In genomic region chr6:90074161-90074560, GRCh38 we compare ENCODE assay signal across 16 cellular contexts.
A peak's percentile ranks its signal among the peaks of the same experiment; 100 is the strongest.
DNase-seq lines count a peak whose midpoint lies in the region; ATAC-seq, FAIRE-seq and TF ChIP-seq lines count a peak whose summit lies in the region.
"Had no signal": no experiment of that assay in that cellular context is flagged by ENCODE, and none has a peak within 500 bp of the region (broad histone marks: within the 10 kb centered on the region; RNA-seq: fewer than 3 reads in every experiment).

No MANE protein-coding gene starts in this region.

- dilution Hi-C loops in mammary epithelial cell (cut with HindIII; ENCODE audit: low sequenced_read_pairs), result no loop called here

- no peak overlapping the region for H4K91ac ChIP-seq in trophoblast cell (ENCODE audit: low read depth, low read length)

- no peaks in the 10 kb centered on the region for H3K27me3 Mint-ChIP-seq in activated naive CD8-positive, alpha-beta T cell treated with anti-CD3 and anti-CD28 coated beads for 36 hours

- H2BK5ac ChIP-seq in trophoblast cell (ENCODE audit: low read depth, low read length, poor library complexity), result no peak overlapping the region

- peak overlapping the region; percentile 47 for H2AFZ ChIP-seq in mammary epithelial cell (ENCODE audit: low read depth, low read length)
- no peak overlapping the region for H2AFZ ChIP-seq in trophoblast cell (ENCODE audit: insufficient read depth, low read length, poor library complexity)

- H3K9me3 ChIP-seq in mammary epithelial cell (replicated peaks; ENCODE audit: insufficient read depth, low read length) (no peaks in the 10 kb centered on the region), breast epithelium (no peaks in the 10 kb centered on the region), tibial nerve (no peaks in the 10 kb centered on the region), trophoblast cell (ENCODE audit: insufficient read depth, low read depth, low read length) (no peaks in the 10 kb centered on the region), kidney (ENCODE audit: control insufficient read depth in 1 of 2, low read length in 2 of 2) (no peaks in the 10 kb centered on the region)
- H3K9me3 ChIP-seq: esophagus squamous epithelium had no signal

- intact Hi-C loops in mammary epithelial cell (cut with micrococcal nuclease), result no loop called here
- intact Hi-C loops in breast epithelium (cut with DNase I; ENCODE audit: low total_unique reads), result loop anchor here (10.0 kb wide), 1 partner anchor 401 kb away; no protein-coding TSS in a partner anchor
- intact Hi-C loops in kidney (cut with DNase I), result no loop called here

- H3K27me3 ChIP-seq in mammary epithelial cell (ENCODE audit: insufficient read depth, low read length) (no peaks in the 10 kb centered on the region), breast epithelium (no peaks in the 10 kb centered on the region), layer of hippocampus (ENCODE audit: control insufficient read depth, insufficient read depth, low read length) (no peaks in the 10 kb centered on the region), tibial nerve (no peaks in the 10 kb centered on the region), trophoblast cell (ENCODE audit: insufficient read depth, low read length) (peaks cover 2% of the 10 kb centered on the region)
- H3K27me3 ChIP-seq: esophagus squamous epithelium had no signal

- H3K36me3 ChIP-seq in mammary epithelial cell (ENCODE audit: insufficient read depth, low read length), result no peaks in the 10 kb centered on the region
- no peaks in the 10 kb centered on the region for H3K36me3 ChIP-seq in breast epithelium
- no peaks in the 10 kb centered on the region for H3K36me3 ChIP-seq in tibial nerve
- H3K36me3 ChIP-seq in trophoblast cell (ENCODE audit: control insufficient read depth in 1 of 2, insufficient read depth in 2 of 2, low read length in 2 of 2), result no peaks in the 10 kb centered on the region
- H3K36me3 ChIP-seq in kidney (ENCODE audit: control insufficient read depth in 1 of 2, insufficient read depth in 2 of 2, low read length in 2 of 2), result no peaks in the 10 kb centered on the region
- H3K36me3 ChIP-seq: esophagus squamous epithelium had no signal

- H3K27ac Mint-ChIP-seq in activated naive CD8-positive, alpha-beta T cell treated with anti-CD3 and anti-CD28 coated beads for 36 hours, result peak overlapping the region; percentile 85

- in situ Hi-C loops in mammary epithelial cell (cut with MboI; ENCODE audit: low sequenced_read_pairs in 2 of 2), result no loop called here

- no peak overlapping the region for H3K18ac ChIP-seq in trophoblast cell (ENCODE audit: low read length)

- H3K4me1 ChIP-seq in mammary epithelial cell (ENCODE audit: insufficient read depth, low read length) (peaks cover 19% of the 10 kb centered on the region), breast epithelium (no peaks in the 10 kb centered on the region), tibial nerve (peaks cover 0 to 55% (median 22%) of the 10 kb centered on the region in 4 donors), trophoblast cell (ENCODE audit: control insufficient read depth in 1 of 2, insufficient read depth in 2 of 2, low read length in 2 of 2) (peaks cover 2 to 4% of the 10 kb centered on the region in 2 experiments), kidney (ENCODE audit: control insufficient read depth in 1 of 2, insufficient read depth in 1 of 2, low read depth in 1 of 2, low read length in 2 of 2) (no peaks in the 10 kb centered on the region)

- H3K23ac ChIP-seq in trophoblast cell (ENCODE audit: low read length), result no peak overlapping the region

- H3K79me2 ChIP-seq in mammary epithelial cell (ENCODE audit: insufficient read depth, low read length) (no peaks in the 10 kb centered on the region), trophoblast cell (ENCODE audit: control insufficient read depth, insufficient read depth, low read length, poor library complexity) (no peaks in the 10 kb centered on the region)

- TF ChIP-seq CTCF in mammary epithelial cell (conservative IDR thresholded peaks at IDR 0.05 in 1 of 2, IDR thresholded peaks at IDR 0.05 in 1 of 2; ENCODE audit: extremely low read depth in 1 of 2, insufficient read depth in 1 of 2, low read depth in 1 of 2, low read length in 2 of 2) (no peak), breast epithelium (IDR thresholded peaks at IDR 0.05) (no peak), tibial nerve (IDR thresholded peaks at IDR 0.05) (no peak), kidney (IDR thresholded peaks at IDR 0.05; ENCODE audit: borderline replicate concordance, extremely low read depth, insufficient read depth) (no peak)

- H3K27ac ChIP-seq in mammary epithelial cell (ENCODE audit: insufficient read depth, low read depth, low read length) (no peak overlapping the region), breast epithelium (peak overlapping the region in 1 of 2 donors; percentile 51), layer of hippocampus (ENCODE audit: low read depth, low read length) (peak overlapping the region; percentile 74), tibial nerve (peak overlapping the region; percentile 43 to 87 (median 75)), trophoblast cell (ENCODE audit: low read depth, low read length) (no peak overlapping the region), kidney (ENCODE audit: low read depth in 2 of 2, low read length in 2 of 2) (no peak overlapping the region)
- H3K27ac ChIP-seq: esophagus squamous epithelium, KMS-11 had no signal

- H3K4me2 ChIP-seq in mammary epithelial cell (ENCODE audit: insufficient read depth, low read depth, low read length) (peak overlapping the region; percentile 66), trophoblast cell (ENCODE audit: low read length) (no peak overlapping the region)
- H3K4me2 ChIP-seq: KMS-11 had no signal

- TF ChIP-seq POLR2A in breast epithelium (IDR thresholded peaks at IDR 0.05) (no peak), tibial nerve (IDR thresholded peaks at IDR 0.05) (peak in 1 of 2 donors; percentile 24)

- peaks cover 91% of the 10 kb centered on the region for H3K36me3 Mint-ChIP-seq in activated naive CD8-positive, alpha-beta T cell treated with anti-CD3 and anti-CD28 coated beads for 36 hours

- no peak overlapping the region for H3K4ac ChIP-seq in trophoblast cell (ENCODE audit: low read depth, low read length)

- DNase-seq in mammary epithelial cell, result peak; percentile 48
- DNase-seq in breast epithelium (ENCODE audit: low spot score in 2 of 2), result no peak
- DNase-seq in activated naive CD8-positive, alpha-beta T cell treated with anti-CD3 and anti-CD28 coated beads for 36 hours, result no peak
- DNase-seq in tibial nerve (ENCODE audit: low spot score in 2 of 2), result no peak
- DNase-seq in trophoblast cell, result no peak
- no peak for DNase-seq in kidney
- DNase-seq: activated CD4-positive, alpha-beta T cell treated with anti-CD3 and anti-CD28 coated beads for 4 hours; activated gamma-delta T cell treated with Interleukin-2 at 50 U/mL for 16 hours; esophagus squamous epithelium; GOT3; mesenchymal stem cell; NCI-H2029 treated with DMSO at 0.1 percent for 48 hours; stimulated activated CD8-positive, alpha-beta memory T cell treated with anti-CD3 and anti-CD28 coated beads, Interleukin-4, amount 100 ng/mL, for 48 hours had no signal

- no peak overlapping the region for H2BK120ac ChIP-seq in trophoblast cell (ENCODE audit: insufficient read depth, low read length, poor library complexity)

- H3K9me3 Mint-ChIP-seq in activated naive CD8-positive, alpha-beta T cell treated with anti-CD3 and anti-CD28 coated beads for 36 hours, result no peaks in the 10 kb centered on the region

- H3K14ac ChIP-seq in trophoblast cell (ENCODE audit: low read length), result no peak overlapping the region

- H3K4me1 Mint-ChIP-seq in activated naive CD8-positive, alpha-beta T cell treated with anti-CD3 and anti-CD28 coated beads for 36 hours, result peaks cover 84% of the 10 kb centered on the region

- peak overlapping the region; percentile 68 for H3K4me3 Mint-ChIP-seq in activated naive CD8-positive, alpha-beta T cell treated with anti-CD3 and anti-CD28 coated beads for 36 hours

- H2AK5ac ChIP-seq in trophoblast cell (ENCODE audit: low read length), result no peak overlapping the region

- BruUV-seq in mammary epithelial cell (replicated peaks; lab: Mats Ljungman, UMichigan), result no TSS peak

- H3K79me1 ChIP-seq in trophoblast cell (ENCODE audit: low read length), result peaks cover under 1% of the 10 kb centered on the region

- H2BK12ac ChIP-seq in trophoblast cell (ENCODE audit: low read length), result no peak overlapping the region

- H4K12ac ChIP-seq in trophoblast cell (ENCODE audit: low read depth, low read length), result no peak overlapping the region

- CTCF ChIA-PET in mammary epithelial cell (lab: Charles Lee; ENCODE audit: low non-redundant PET), result no interaction called here

- H3K9ac ChIP-seq in mammary epithelial cell (ENCODE audit: insufficient read depth, low read length), result no peak overlapping the region
- H3K9ac ChIP-seq in trophoblast cell (ENCODE audit: low read length), result no peak overlapping the region
- H3K9ac ChIP-seq in kidney (ENCODE audit: low read length in 2 of 2), result no peak overlapping the region
- H3K9ac ChIP-seq: KMS-11 had no signal

- H4K20me1 ChIP-seq in mammary epithelial cell (ENCODE audit: insufficient read depth, low read length), result no peaks in the 10 kb centered on the region

- WGBS in mammary epithelial cell (ENCODE audit: low coverage, missing lambda C conversion rate), result 30% methylated on average over 3 of the region's 3 CpGs
- 44 to 53% methylated on average over 3 of the region's 3 CpGs for WGBS in tibial nerve, 2 donors
- WGBS in trophoblast cell (ENCODE audit: extremely low coverage, insufficient coverage, insufficient read length), result no CpG with 5 or more reads among the region's 3 CpGs

- no peak overlapping the region for H4K8ac ChIP-seq in trophoblast cell (ENCODE audit: low read depth, low read length)

- no peak for FAIRE-seq in kidney (lab: Jason Lieb, UNC)

- no peak for ATAC-seq in HG03039 (IDR thresholded peaks at IDR 0.05; ENCODE audit: unreplicated experiment)

- H3K4me3 ChIP-seq in mammary epithelial cell (replicated peaks in 1 of 3; ENCODE audit: insufficient read depth in 1 of 3, low read depth in 2 of 3, low read length in 3 of 3) (no peak overlapping the region), breast epithelium (no peak overlapping the region), tibial nerve (no peak overlapping the region), trophoblast cell (ENCODE audit: low read depth, low read length) (no peak overlapping the region), kidney (ENCODE audit: low read length in 2 of 2) (no peak overlapping the region)
- H3K4me3 ChIP-seq: esophagus squamous epithelium had no signal

- TF ChIP-seq EP300 in tibial nerve (IDR thresholded peaks at IDR 0.05), result peak; percentile 47 to 83

Comparison
In these comparisons a context has a peak if more than half of its experiments do, and no peak if none do; other contexts are left out.
1. H3K27ac ChIP-seq: peak in layer of hippocampus (single experiment) and tibial nerve (4 of 4); none in mammary epithelial cell (single experiment), trophoblast cell (single experiment) and kidney (0 of 2).